In the genomic region with DNA sequence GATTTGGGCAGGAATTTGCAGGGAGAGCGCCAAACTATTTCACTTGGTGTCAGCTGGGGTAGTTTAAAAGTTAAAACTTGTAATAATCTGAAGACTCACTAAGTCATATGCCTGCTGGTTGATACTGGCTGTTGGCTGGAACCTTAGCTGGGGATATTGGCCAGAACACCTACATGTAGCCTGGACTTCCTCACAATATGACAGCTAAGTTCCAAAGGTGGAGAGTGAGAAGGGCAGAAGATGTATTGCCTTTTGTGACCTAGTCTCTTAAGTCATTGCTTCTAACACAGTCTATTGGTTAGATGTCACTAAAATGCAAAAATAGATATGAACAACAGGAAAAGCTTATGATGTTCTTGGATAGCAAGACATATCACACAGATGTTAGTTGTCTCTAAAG, we compare ENCODE assay signal across 29 cellular contexts.
"Had no signal": no experiment of that assay in that cellular context is flagged by ENCODE, and none has a peak within 500 bp of the region (broad histone marks: within the 10 kb centered on the region; RNA-seq: fewer than 3 reads in every experiment).

No MANE protein-coding gene starts in this region.

- H3K36me3 ChIP-seq: heart right ventricle, left lung, lower lobe of right lung, right lobe of liver, stomach, thyroid gland, upper lobe of right lung had no signal

- H3K27me3 ChIP-seq: heart right ventricle, hepatocyte, left lung, right lobe of liver, stomach, testis, thyroid gland, upper lobe of right lung had no signal

- DNase-seq: heart right ventricle; kidney glomerular epithelial cell; left cardiac atrium; left lung; lower lobe of right lung; mammary epithelial cell; mesenchymal stem cell; naive B cell; nucleus accumbens; psoas muscle; right lobe of liver; stimulated activated CD4-positive, alpha-beta T cell treated with anti-CD3 and anti-CD28 coated beads, Interleukin-12 subunit alpha, Interleukin-12 subunit beta, amount 100 ng/mL, for 4 hours; stimulated activated CD4-positive, alpha-beta T cell treated with anti-CD3 and anti-CD28 coated beads, Interleukin-15, amount 100 ng/mL, for 24 hours; stimulated activated CD4-positive, alpha-beta T cell treated with anti-CD3 and anti-CD28 coated beads, Interleukin-2, amount 100 ng/mL, for 24 hours; stimulated activated CD4-positive, alpha-beta T cell treated with anti-CD3 and anti-CD28 coated beads, Interleukin-4, amount 100 ng/mL, for 1 hour; stimulated activated naive B cell treated with anti-CD40 and anti-IgM and Interleukin-4, amounts not matched to agents 10 μg/mL and 1 μg/mL and 100 μg/mL, for 72 hours; stimulated activated naive CD8-positive, alpha-beta T cell treated with anti-CD3 and anti-CD28 coated beads, Interleukin-15, Interleukin-2, amounts not matched to agents 100 U/mL and 50 U/mL, for 24 hours; stomach; testis; thyroid gland; trophoblast cell; upper lobe of right lung had no signal

- H3K27ac ChIP-seq: heart right ventricle, hepatocyte, left lung, lower lobe of right lung, parathyroid adenoma, psoas muscle, right lobe of liver, skin epidermis, stomach, testis, thyroid gland, upper lobe of right lung had no signal

- H3K4me3 ChIP-seq: heart right ventricle, hepatocyte, left lung, lower lobe of right lung, psoas muscle, right lobe of liver, skin epidermis, stomach, testis, thyroid gland, upper lobe of right lung had no signal

- H3K4me3 Mint-ChIP-seq: naive B cell; natural killer cell treated with Interleukin-12 subunit alpha and Interleukin-12 subunit beta and Interleukin-15 and Interleukin-18, amount 100 ng/mL, for 72 hours; neural crest cell; stimulated activated naive B cell treated with anti-CD40 and anti-IgM and Interleukin-4, amounts not matched to agents 10 μg/mL and 1 μg/mL and 100 μg/mL, for 72 hours had no signal

- H3K9me3 ChIP-seq: heart right ventricle, lower lobe of right lung, psoas muscle, right lobe of liver, stomach, testis, thyroid gland, upper lobe of right lung had no signal

- H3K36me3 Mint-ChIP-seq: natural killer cell treated with Interleukin-12 subunit alpha and Interleukin-12 subunit beta and Interleukin-15 and Interleukin-18, amount 100 ng/mL, for 72 hours had no signal

- ATAC-seq: left cardiac atrium; left lung; lower lobe of right lung; natural killer cell treated with Interleukin-12 subunit alpha and Interleukin-12 subunit beta and Interleukin-15 and Interleukin-18, amount 100 ng/mL, for 72 hours; psoas muscle; right lobe of liver; stimulated activated naive B cell treated with anti-CD40 and anti-IgM and Interleukin-4, amounts not matched to agents 10 μg/mL and 1 μg/mL and 100 μg/mL, for 72 hours; stimulated activated naive CD8-positive, alpha-beta T cell treated with anti-CD3 and anti-CD28 coated beads, Interleukin-15, Interleukin-2, amounts not matched to agents 100 U/mL and 50 U/mL, for 24 hours; upper lobe of right lung had no signal

- FAIRE-seq: keratinocyte, urothelium cell line had no signal

- H3K9me3 Mint-ChIP-seq: natural killer cell treated with Interleukin-12 subunit alpha and Interleukin-12 subunit beta and Interleukin-15 and Interleukin-18, amount 100 ng/mL, for 72 hours had no signal

- H3K4me1 ChIP-seq: left lung, lower lobe of right lung, parathyroid adenoma, psoas muscle, right lobe of liver, stomach, testis, thyroid gland, upper lobe of right lung had no signal

- H3K27ac Mint-ChIP-seq: naive B cell; natural killer cell treated with Interleukin-12 subunit alpha and Interleukin-12 subunit beta and Interleukin-15 and Interleukin-18, amount 100 ng/mL, for 72 hours; stimulated activated naive B cell treated with anti-CD40 and anti-IgM and Interleukin-4, amounts not matched to agents 10 μg/mL and 1 μg/mL and 100 μg/mL, for 72 hours had no signal
